26 cellular contexts compared by ENCODE assay signal in genomic region chr17:15323147-15323546, GRCh38. TPM values are rescaled to one million over a fixed set of nuclear protein-coding genes. Genes with fewer than 3 reads are reported as not detected.
DNase-seq lines count a peak whose midpoint lies in the region; ATAC-seq and TF ChIP-seq lines count a peak whose summit lies in the region.
"Had no signal": no experiment of that assay in that cellular context is flagged by ENCODE, and none has a peak within 500 bp of the region (broad histone marks: within the 10 kb centered on the region; RNA-seq: fewer than 3 reads in every experiment).

No MANE protein-coding gene starts in this region.

- DNase-seq in fibroblast of the aortic adventitia (ENCODE audit: low read depth) (peak; percentile 16), left ventricle myocardium inferior (peak; percentile 43), sciatic nerve (ENCODE audit: low spot score) (no peak), cortex of kidney (lab: John Stamatoyannopoulos, UW) (no peak), osteocyte (ENCODE audit: extremely low spot score, unreplicated experiment) (no peak), NCI-H1048 (lab: John Stamatoyannopoulos, UW) (no peak)
- DNase-seq: C1 segment of cervical spinal cord; CD4-positive, alpha-beta memory T cell; COR-L47; HFFc6; NCI-H1092; NCI-H1417 treated with DMSO at 0.1 percent for 48 hours; NCI-H1694 treated with DMSO at 0.1 percent for 48 hours; NCI-H2081; NCI-H2171; NCI-H226; NCI-H510A; NCI-H69; RPMI8226; SHP77 treated with DMSO at 0.1 percent for 48 hours had no signal

- H3K36me3 ChIP-seq in left ventricle myocardium inferior = no peaks in the 10 kb centered on the region
- H3K36me3 ChIP-seq: HAP-1 had no signal

- H3K4me1 Mint-ChIP-seq in osteocyte (ENCODE audit: unreplicated experiment) = peaks cover 7% of the 10 kb centered on the region
- H3K4me1 Mint-ChIP-seq: CD4-positive, alpha-beta memory T cell; IgD-negative memory B cell had no signal

- H3K27me3 ChIP-seq in left ventricle myocardium inferior (ENCODE audit: low read depth) = no peaks in the 10 kb centered on the region

- peaks cover 7% of the 10 kb centered on the region for H3K4me1 ChIP-seq in left ventricle myocardium inferior
- H3K4me1 ChIP-seq: HAP-1 had no signal

- peak; percentile 24 for ATAC-seq in sciatic nerve
- no peak for ATAC-seq in GM21515 (IDR thresholded peaks at IDR 0.05; ENCODE audit: unreplicated experiment)
- ATAC-seq: GM23338 had no signal

- H3K9me3 ChIP-seq in left ventricle myocardium inferior (replicated peaks) = no peaks in the 10 kb centered on the region
- H3K9me3 ChIP-seq: HAP-1 had no signal

- H3K27me3 Mint-ChIP-seq in osteocyte (ENCODE audit: unreplicated experiment) = peaks cover 10% of the 10 kb centered on the region

- intact Hi-C loops in left ventricle myocardium inferior (cut with micrococcal nuclease) = no loop called here
- intact Hi-C loops in sciatic nerve (cut with DNase I) = no loop called here

- no peak overlapping the region for H3K4me3 Mint-ChIP-seq in osteocyte (ENCODE audit: unreplicated experiment)
- H3K4me3 Mint-ChIP-seq: CD4-positive, alpha-beta memory T cell; GM23338; HFFc6; IgD-negative memory B cell had no signal

- no peaks in the 10 kb centered on the region for H3K36me3 Mint-ChIP-seq in osteocyte (ENCODE audit: unreplicated experiment)
- H3K36me3 Mint-ChIP-seq: CD4-positive, alpha-beta memory T cell; IgD-negative memory B cell had no signal

- H3K9me3 Mint-ChIP-seq in osteocyte (ENCODE audit: unreplicated experiment) = no peaks in the 10 kb centered on the region
- H3K9me3 Mint-ChIP-seq: GM23338, HFFc6 had no signal

- TF ChIP-seq CTCF in fibroblast of the aortic adventitia (IDR thresholded peaks at IDR 0.05; ENCODE audit: insufficient read depth, low read length) (no peak), left ventricle myocardium inferior (IDR thresholded peaks at IDR 0.05; ENCODE audit: borderline replicate concordance) (no peak), osteocyte (IDR thresholded peaks at IDR 0.05) (no peak)

- H3K27ac ChIP-seq in left ventricle myocardium inferior (replicated peaks) = no peak overlapping the region
- H3K27ac ChIP-seq: KMS-11 had no signal

- H3K4me3 ChIP-seq in fibroblast of the aortic adventitia (ENCODE audit: low read depth, low read length) (no peak overlapping the region), left ventricle myocardium inferior (no peak overlapping the region)
- H3K4me3 ChIP-seq: GM23338, HAP-1 had no signal

- no peak overlapping the region for H3K27ac Mint-ChIP-seq in osteocyte (ENCODE audit: unreplicated experiment)
- H3K27ac Mint-ChIP-seq: CD4-positive, alpha-beta memory T cell; GM23338; HFFc6; IgD-negative memory B cell had no signal

RNA-seq across cellular contexts. Expression of gene TEKT3, which starts 18.2 kb away (rescaled TPM):
- total RNA-seq in fibroblast of the aortic adventitia (ENCODE audit: low replicate concordance) (0.63 TPM in 1 of 2 replicates, not detected in the other), left ventricle myocardium inferior (0.49 TPM), sciatic nerve (3.5 TPM), osteocyte (not detected in 2 replicates)
- total RNA-seq: A673, HFFc6 had no signal

RNA-seq across cellular contexts. Expression of gene PMP22, which starts 58.0 kb away (rescaled TPM):
- 111 and 115 TPM in 2 replicates for total RNA-seq in fibroblast of the aortic adventitia (ENCODE audit: low replicate concordance)
- total RNA-seq in left ventricle myocardium inferior = 135 TPM
- 2,465 TPM for total RNA-seq in sciatic nerve
- total RNA-seq in osteocyte = 188 and 204 TPM in 2 replicates
- total RNA-seq: A673 had no signal

Comparison
In these comparisons a context has a peak if more than half of its experiments do, and no peak if none do; other contexts are left out.
1. DNase-seq: peak in fibroblast of the aortic adventitia (single experiment) and left ventricle myocardium inferior (single experiment); none in sciatic nerve (single experiment), cortex of kidney (single experiment), osteocyte (single experiment) and NCI-H1048 (single experiment).
2. RNA of gene PMP22, which starts 58.0 kb away (total RNA-seq): 2,465 TPM in sciatic nerve (single experiment); 188 to 204 TPM in osteocyte, 135 TPM in left ventricle myocardium inferior (single experiment) and 111 to 115 TPM in fibroblast of the aortic adventitia; every median in the first group is over 10 times any median in the second.